Comparison of ENCODE assay signal across 12 cellular contexts in genomic region chr7:147432068-147432467, GRCh38.
DNase-seq lines count a peak whose midpoint lies in the region; ATAC-seq, FAIRE-seq and TF ChIP-seq lines count a peak whose summit lies in the region.
"Had no signal": no experiment of that assay in that cellular context is flagged by ENCODE, and none has a peak within 500 bp of the region (broad histone marks: within the 10 kb centered on the region; RNA-seq: fewer than 3 reads in every experiment).

No MANE protein-coding gene starts in this region.

- H3K9ac ChIP-seq in OCI-LY3 (ENCODE audit: low read length) (no peak overlapping the region), HepG2 (ENCODE audit: insufficient read depth, low read depth, low read length) (no peak overlapping the region)

- no peaks in the 10 kb centered on the region for H3K79me2 ChIP-seq in OCI-LY3 (ENCODE audit: low read length)
- H3K79me2 ChIP-seq in HepG2 (ENCODE audit: insufficient read depth, low read length), result no peaks in the 10 kb centered on the region

- TF ChIP-seq CTCF in OCI-LY3 (IDR thresholded peaks at IDR 0.05; ENCODE audit: low read depth, low read length), result peak; percentile 25; the same call in 1 of the 2 replicates
- TF ChIP-seq CTCF in fibroblast of the aortic adventitia (IDR thresholded peaks at IDR 0.05; ENCODE audit: insufficient read depth, low read length), result peak; percentile 44
- TF ChIP-seq CTCF in HepG2 (CRISPR knock-in tag; IDR thresholded peaks at IDR 0.05), result no peak

- H3K36me3 ChIP-seq in OCI-LY3 (replicated peaks; ENCODE audit: low read depth, low read length), result no peaks in the 10 kb centered on the region
- H3K36me3 ChIP-seq in HepG2 (replicated peaks in 1 of 2; ENCODE audit: control insufficient read depth in 1 of 2, insufficient read depth in 2 of 2, low read length in 2 of 2), result no peaks in the 10 kb centered on the region

- no peak overlapping the region for H3K4me3 Mint-ChIP-seq in activated naive CD8-positive, alpha-beta T cell treated with anti-CD3 and anti-CD28 coated beads, Interleukin-2, amount 50 U/mL, for 24 hours
- H3K4me3 Mint-ChIP-seq: stimulated activated naive CD8-positive, alpha-beta T cell treated with anti-CD3 and anti-CD28 coated beads, Interleukin-15, Interleukin-2, amounts not matched to agents 100 ng/mL and 50 ng/mL, for 24 hours had no signal

- intact Hi-C loops in HepG2 (cut with micrococcal nuclease; ENCODE audit: unreplicated experiment), result no loop called here

- peaks cover 13% of the 10 kb centered on the region for H3K9me3 Mint-ChIP-seq in activated naive CD8-positive, alpha-beta T cell treated with anti-CD3 and anti-CD28 coated beads, Interleukin-2, amount 50 U/mL, for 24 hours

- FAIRE-seq in HepG2 (lab: Jason Lieb, UNC), result no peak

- TF ChIP-seq EP300 in HepG2 (IDR thresholded peaks at IDR 0.05; ENCODE audit: low read depth in 2 of 2, low read length in 2 of 2) (no peak), HepG2 (CRISPR knock-in tag; IDR thresholded peaks at IDR 0.05; ENCODE audit: borderline replicate concordance) (no peak)

- no TSS peak for BruUV-seq in HepG2 (replicated peaks; lab: Mats Ljungman, UMichigan)

- no peak overlapping the region for H3K27ac Mint-ChIP-seq in activated naive CD8-positive, alpha-beta T cell treated with anti-CD3 and anti-CD28 coated beads, Interleukin-2, amount 50 U/mL, for 24 hours
- H3K27ac Mint-ChIP-seq: stimulated activated naive CD8-positive, alpha-beta T cell treated with anti-CD3 and anti-CD28 coated beads, Interleukin-15, Interleukin-2, amounts not matched to agents 100 ng/mL and 50 ng/mL, for 24 hours had no signal

- H3K27me3 Mint-ChIP-seq in activated naive CD8-positive, alpha-beta T cell treated with anti-CD3 and anti-CD28 coated beads, Interleukin-2, amount 50 U/mL, for 24 hours, result no peaks in the 10 kb centered on the region
- H3K27me3 Mint-ChIP-seq: stimulated activated naive CD8-positive, alpha-beta T cell treated with anti-CD3 and anti-CD28 coated beads, Interleukin-15, Interleukin-2, amounts not matched to agents 100 ng/mL and 50 ng/mL, for 24 hours had no signal

- H3K4me2 ChIP-seq in OCI-LY3 (ENCODE audit: low read length), result no peak overlapping the region
- H3K4me2 ChIP-seq in HepG2 (ENCODE audit: low read depth, low read length), result no peak overlapping the region

- H3K4me3 ChIP-seq in OCI-LY3 (ENCODE audit: low read length), result no peak overlapping the region
- H3K4me3 ChIP-seq in fibroblast of the aortic adventitia (ENCODE audit: low read depth, low read length), result no peak overlapping the region
- no peak overlapping the region for H3K4me3 ChIP-seq in HepG2 (replicated peaks in 1 of 3; ENCODE audit: insufficient read depth in 1 of 3, low read depth in 2 of 3, low read length in 3 of 3)

- WGBS in HepG2 (ENCODE audit: low lambda C conversion rate), result 0% methylated on average over 2 of the region's 2 CpGs

- ATAC-seq in activated naive CD8-positive, alpha-beta T cell treated with anti-CD3 and anti-CD28 coated beads, Interleukin-2, amount 50 U/mL, for 24 hours, result no peak
- no peak for ATAC-seq in HepG2
- ATAC-seq: right cardiac atrium had no signal

- H3K9me3 ChIP-seq in OCI-LY3 (ENCODE audit: insufficient read depth, low read length), result no peaks in the 10 kb centered on the region
- peaks cover 85% of the 10 kb centered on the region for H3K9me3 ChIP-seq in HepG2 (ENCODE audit: low read length)

- H3K27ac ChIP-seq in OCI-LY3 (ENCODE audit: low read length), result no peak overlapping the region
- no peak overlapping the region for H3K27ac ChIP-seq in HepG2 (ENCODE audit: extremely low read length, insufficient read depth, low read length)

- DNase-seq in NCI-H1417 (lab: John Stamatoyannopoulos, UW), result peak; percentile 10 to 65 (median 13)
- DNase-seq in NCI-H1417 treated with DMSO at 0.1 percent for 48 hours (lab: John Stamatoyannopoulos, UW), result no peak
- DNase-seq in fibroblast of the aortic adventitia (ENCODE audit: low read depth), result peak; percentile 54
- DNase-seq in stromal cell of bone marrow (ENCODE audit: low read depth), result peak; percentile 34
- DNase-seq in activated naive CD8-positive, alpha-beta T cell treated with anti-CD3 and anti-CD28 coated beads, Interleukin-2, amount 50 U/mL, for 24 hours, result no peak
- DNase-seq in G401 (ENCODE audit: low spot score), result no peak
- no peak for DNase-seq in HepG2 (ENCODE audit: low spot score)
- DNase-seq: AML-193, right cardiac atrium, RPMI8226 had no signal

- H3K27me3 ChIP-seq in OCI-LY3 (ENCODE audit: low read depth, low read length) (no peaks in the 10 kb centered on the region), HepG2 (ENCODE audit: control insufficient read depth in 1 of 2, insufficient read depth in 2 of 2, low read length in 2 of 2) (no peaks in the 10 kb centered on the region)

- no peaks in the 10 kb centered on the region for H3K4me1 ChIP-seq in OCI-LY3 (ENCODE audit: low read length)
- H3K4me1 ChIP-seq in HepG2 (ENCODE audit: insufficient read depth, low read length), result no peaks in the 10 kb centered on the region

- no peaks in the 10 kb centered on the region for H3K36me3 Mint-ChIP-seq in activated naive CD8-positive, alpha-beta T cell treated with anti-CD3 and anti-CD28 coated beads, Interleukin-2, amount 50 U/mL, for 24 hours (ENCODE audit: low read depth)

- CTCF ChIA-PET in HepG2 (lab: Yijun Ruan, JAX; ENCODE audit: low intra/inter-chr PET ratio, low total read pairs), result no interaction called here

- H4K20me1 ChIP-seq in OCI-LY3 (ENCODE audit: insufficient read depth, low read length) (no peaks in the 10 kb centered on the region), HepG2 (ENCODE audit: insufficient read depth, low read length) (no peaks in the 10 kb centered on the region)

- POLR2A ChIA-PET in HepG2 (lab: Yijun Ruan, JAX), result no interaction called here

- TF ChIP-seq POLR2A in HepG2 (IDR thresholded peaks at IDR 0.05; ENCODE audit: insufficient read depth in 1 of 2, low read depth in 2 of 2, low read length in 2 of 2), result no peak

- in situ Hi-C loops in G401 (cut with HindIII; ENCODE audit: low sequenced_read_pairs), result no loop called here
- in situ Hi-C loops in HepG2 (cut with HindIII; ENCODE audit: extremely low pct_ligation_motif_present, low pct_unique_long_range_greater_than_20kb), result no loop called here

- no peak for TF ChIP-seq RAD21 in HepG2 (CRISPR knock-in tag; IDR thresholded peaks at IDR 0.05)

- H2AFZ ChIP-seq in OCI-LY3 (ENCODE audit: low read depth, low read length) (no peak overlapping the region), HepG2 (ENCODE audit: low read length) (no peak overlapping the region)

- H3K4me1 Mint-ChIP-seq in activated naive CD8-positive, alpha-beta T cell treated with anti-CD3 and anti-CD28 coated beads, Interleukin-2, amount 50 U/mL, for 24 hours, result no peaks in the 10 kb centered on the region

TF ChIP-seq in HepG2, 621 proteins besides CTCF, POLR2A, EP300 and RAD21:
- TF ChIP-seq ATF5 (CRISPR knock-in tag; IDR thresholded peaks at IDR 0.05; ENCODE audit: low read depth), result no peak
- TF ChIP-seq ZFP1 (CRISPR knock-in tag; IDR thresholded peaks at IDR 0.05), result no peak
- TF ChIP-seq ZNF451 (CRISPR knock-in tag; IDR thresholded peaks at IDR 0.05), result no peak
- no peak for TF ChIP-seq MAX (IDR thresholded peaks at IDR 0.05)

Comparison
In these comparisons a context has a peak if more than half of its experiments do, and no peak if none do; other contexts are left out.
1. DNase-seq: peak in NCI-H1417 (3 of 3), fibroblast of the aortic adventitia (single experiment) and stromal cell of bone marrow (single experiment); none in NCI-H1417 treated with DMSO at 0.1 percent for 48 hours (single experiment), activated naive CD8-positive, alpha-beta T cell treated with anti-CD3 and anti-CD28 coated beads, Interleukin-2, amount 50 U/mL, for 24 hours (single experiment), G401 (single experiment) and HepG2 (single experiment).